8 cellular contexts compared by ENCODE assay signal in genomic region chr6:35258858-35259193, GRCh38. TPM values are rescaled to one million over a fixed set of nuclear protein-coding genes. Genes with fewer than 3 reads are reported as not detected.
DNase-seq lines count a peak whose midpoint lies in the region; ATAC-seq and TF ChIP-seq lines count a peak whose summit lies in the region.

No MANE protein-coding gene starts in this region.

- H3K27me3 Mint-ChIP-seq in stimulated activated memory B cell treated with anti-CD40 and anti-IgM and Interleukin-4, amounts not matched to agents 10 μg/mL and 1 μg/mL and 100 μg/mL, for 72 hours = no peaks in the 10 kb centered on the region

- no peak for TF ChIP-seq POLR2A in breast epithelium (IDR thresholded peaks at IDR 0.05)

- no peaks in the 10 kb centered on the region for H3K36me3 ChIP-seq in breast epithelium
- H3K36me3 ChIP-seq in left lung = no peaks in the 10 kb centered on the region

- peak overlapping the region; percentile 98 for H3K4me3 Mint-ChIP-seq in stimulated activated memory B cell treated with anti-CD40 and anti-IgM and Interleukin-4, amounts not matched to agents 10 μg/mL and 1 μg/mL and 100 μg/mL, for 72 hours

- H3K36me3 Mint-ChIP-seq in stimulated activated memory B cell treated with anti-CD40 and anti-IgM and Interleukin-4, amounts not matched to agents 10 μg/mL and 1 μg/mL and 100 μg/mL, for 72 hours = peaks cover under 1% of the 10 kb centered on the region

- H3K27me3 ChIP-seq in breast epithelium = no peaks in the 10 kb centered on the region
- no peaks in the 10 kb centered on the region for H3K27me3 ChIP-seq in left lung

- peaks cover 34% of the 10 kb centered on the region for H3K4me1 Mint-ChIP-seq in stimulated activated memory B cell treated with anti-CD40 and anti-IgM and Interleukin-4, amounts not matched to agents 10 μg/mL and 1 μg/mL and 100 μg/mL, for 72 hours

- DNase-seq in NCI-H345 treated with DMSO at 0.1 percent for 48 hours (lab: John Stamatoyannopoulos, UW; ENCODE audit: unreplicated experiment) (peak; percentile 72), NCI-H345 (lab: John Stamatoyannopoulos, UW) (no peak), NOMO-1 (lab: John Stamatoyannopoulos, UW; ENCODE audit: unreplicated experiment in 2 of 2) (peak; percentile 32 to 57), breast epithelium (ENCODE audit: low spot score in 2 of 2) (no peak), left lung (peak in 1 of 2 donors; percentile 44)

- H3K27ac ChIP-seq in breast epithelium (peak overlapping the region; percentile 99), left lung (peak overlapping the region; percentile 96 to 98)

- intact Hi-C loops in breast epithelium (cut with DNase I; ENCODE audit: low total_unique reads) = no loop called here
- intact Hi-C loops in left lung (cut with DNase I) = no loop called here

- ATAC-seq in HG02610 (IDR thresholded peaks at IDR 0.05; ENCODE audit: unreplicated experiment) (peak; percentile 7), left lung (peak; percentile 11), GM18873 (IDR thresholded peaks at IDR 0.05; ENCODE audit: low FRiP score, unreplicated experiment) (no peak)
- ATAC-seq in stimulated activated memory B cell treated with anti-CD40 and anti-IgM and Interleukin-4, amounts not matched to agents 10 μg/mL and 1 μg/mL and 100 μg/mL, for 72 hours = peak; percentile 44

- no peaks in the 10 kb centered on the region for H3K9me3 Mint-ChIP-seq in stimulated activated memory B cell treated with anti-CD40 and anti-IgM and Interleukin-4, amounts not matched to agents 10 μg/mL and 1 μg/mL and 100 μg/mL, for 72 hours

- H3K9me3 ChIP-seq in breast epithelium (no peaks in the 10 kb centered on the region), left lung (no peaks in the 10 kb centered on the region)

- H3K4me3 ChIP-seq in breast epithelium (peak overlapping the region; percentile 82 to 95 (median 85)), left lung (peak overlapping the region; percentile 88 to 90)

- no peaks in the 10 kb centered on the region for H3K4me1 ChIP-seq in breast epithelium
- H3K4me1 ChIP-seq in left lung = peaks cover 6 to 48% of the 10 kb centered on the region in 2 donors

- peak overlapping the region; percentile 96 for H3K27ac Mint-ChIP-seq in stimulated activated memory B cell treated with anti-CD40 and anti-IgM and Interleukin-4, amounts not matched to agents 10 μg/mL and 1 μg/mL and 100 μg/mL, for 72 hours

- TF ChIP-seq CTCF in breast epithelium (IDR thresholded peaks at IDR 0.05) (no peak), left lung (IDR thresholded peaks at IDR 0.05) (no peak)

RNA-seq across cellular contexts. Expression of gene ZNF76, which starts 0.7 kb away (rescaled TPM):
- total RNA-seq in breast epithelium = 10 to 100 TPM; 32.3 to 53.0 (median 46.9) TPM
- 10 to 100 TPM; 28.3 to 32.5 TPM for total RNA-seq in left lung

RNA-seq across cellular contexts. Expression of gene DEF6, which starts 38.8 kb away (rescaled TPM):
- 10 to 100 TPM in 2 of 3 donors, 1 to 10 TPM in 1; 4.8 to 14.2 (median 14.1) TPM for total RNA-seq in breast epithelium
- total RNA-seq in left lung = 10 to 100 TPM in 1 of 2 donors, 1 to 10 TPM in 1; 9.9 to 21.9 TPM

RNA-seq across cellular contexts. Expression of gene SCUBE3, which starts 45.1 kb away (rescaled TPM):
- total RNA-seq in breast epithelium (under 1 TPM; under 0.01 to 0.33 (median under 0.01) TPM), left lung (1 to 10 TPM; 2.2 TPM)

Comparison
In these comparisons a context has a peak if more than half of its experiments do, and no peak if none do; other contexts are left out.
1. DNase-seq: peak in NCI-H345 treated with DMSO at 0.1 percent for 48 hours (single experiment) and NOMO-1 (2 of 2); none in NCI-H345 (single experiment) and breast epithelium (0 of 2).